ENCODE assay signal across 20 cellular contexts in the genomic region with DNA sequence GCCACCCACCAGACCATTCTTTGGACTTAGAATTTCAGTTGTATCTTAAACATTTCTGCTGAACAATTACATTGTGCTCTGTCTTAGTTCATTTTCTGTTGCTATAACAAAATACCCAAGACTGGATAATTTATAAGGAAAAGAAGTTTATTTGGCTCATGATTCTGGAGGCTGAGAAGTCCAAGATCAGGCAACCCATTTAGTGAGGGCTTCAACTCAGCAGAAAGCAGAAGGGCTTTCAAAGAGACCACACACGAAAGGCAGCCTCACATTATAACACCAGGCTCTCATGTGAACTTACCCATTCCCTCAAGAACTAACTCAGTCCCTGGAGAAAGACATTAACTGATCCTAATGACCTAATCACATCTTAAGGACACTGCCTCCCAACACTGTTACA.
"Had no signal": no experiment of that assay in that cellular context is flagged by ENCODE, and none has a peak within 500 bp of the region (broad histone marks: within the 10 kb centered on the region; RNA-seq: fewer than 3 reads in every experiment).

No MANE protein-coding gene starts in this region.

- H3K36me3 ChIP-seq: colonic mucosa, esophagus muscularis mucosa, gastroesophageal sphincter, heart right ventricle, left lung, lower lobe of right lung had no signal

- H3K27ac ChIP-seq: colonic mucosa, esophagus muscularis mucosa, foreskin keratinocyte, gastroesophageal sphincter, heart right ventricle, left lung, lower lobe of right lung had no signal

- DNase-seq: colonic mucosa; cortex of kidney; effector CD4-positive, alpha-beta T cell; effector memory CD4-positive, alpha-beta T cell; foreskin keratinocyte; head of caudate nucleus; heart right ventricle; hippocampal formation; left cardiac atrium; left lung; left ventricle myocardium superior; lower lobe of right lung; mesenchymal stem cell; mucosa of descending colon had no signal

- H3K4me1 ChIP-seq: colonic mucosa, left lung had no signal

- H3K4me3 ChIP-seq: colonic mucosa, esophagus muscularis mucosa, gastroesophageal sphincter, heart right ventricle, left lung, lower lobe of right lung, mucosa of descending colon had no signal

- H3K27me3 ChIP-seq: colonic mucosa, esophagus muscularis mucosa, foreskin keratinocyte, gastroesophageal sphincter, heart right ventricle, left lung had no signal

- H3K9me3 ChIP-seq: colonic mucosa, esophagus muscularis mucosa, gastroesophageal sphincter, left lung, lower lobe of right lung, mucosa of descending colon had no signal

- FAIRE-seq: endothelial cell of umbilical vein, frontal cortex, islet of Langerhans, keratinocyte had no signal

- ATAC-seq: foreskin keratinocyte, gastroesophageal sphincter, heart right ventricle, left cardiac atrium, left ventricle myocardium superior, mucosa of descending colon had no signal
